In genomic region chr11:1548221-1549070, GRCh38 we compare ENCODE assay signal across 8 cellular contexts. TPM values are rescaled to one million over a fixed set of nuclear protein-coding genes. Genes with fewer than 3 reads are reported as not detected.
A peak's percentile ranks its signal among the peaks of the same experiment; 100 is the strongest.
DNase-seq lines count a peak whose midpoint lies in the region; ATAC-seq and TF ChIP-seq lines count a peak whose summit lies in the region.

No MANE protein-coding gene starts in this region.

- no peaks in the 10 kb centered on the region for H4K20me1 ChIP-seq in GM23248 (ENCODE audit: insufficient read depth)

- H3K36me3 ChIP-seq in GM23248 (ENCODE audit: low read depth) (no peaks in the 10 kb centered on the region), mucosa of descending colon (ENCODE audit: low read depth) (no peaks in the 10 kb centered on the region)

- no peak for TF ChIP-seq POLR2A in erythroblast (IDR thresholded peaks at IDR 0.05; ENCODE audit: low read length)

- intact Hi-C loops in mucosa of descending colon (cut with DNase I, micrococcal nuclease), result no loop called here

- no peak overlapping the region for H3K27ac ChIP-seq in GM23248

- H3K4me1 ChIP-seq in GM23248 (ENCODE audit: insufficient read depth) (no peaks in the 10 kb centered on the region), mucosa of descending colon (ENCODE audit: low read depth) (peaks cover 32% of the 10 kb centered on the region)

- H3K4me2 ChIP-seq in GM23248 (ENCODE audit: unreplicated experiment), result no peak overlapping the region

- no peaks in the 10 kb centered on the region for H3F3A ChIP-seq in GM23248 (ENCODE audit: insufficient read depth)

- H3K9me3 ChIP-seq in GM23248 (ENCODE audit: low read depth) (no peaks in the 10 kb centered on the region), mucosa of descending colon (no peaks in the 10 kb centered on the region)

- no peak overlapping the region for H3K9ac ChIP-seq in GM23248

- DNase-seq in GM23248 (peak; percentile 74), NCI-H526 treated with DMSO at 0.1 percent for 48 hours (lab: John Stamatoyannopoulos, UW) (peak; percentile 33), epithelial cell of proximal tubule (ENCODE audit: low read depth) (no peak), mucosa of descending colon (peak; percentile 82 to 88 (median 86)), erythroblast (lab: John Stamatoyannopoulos, UW) (no peak)
- no peak for DNase-seq in activated CD8-positive, alpha-beta memory T cell treated with anti-CD3 and anti-CD28 coated beads, Interleukin-2, amount 50 U/mL, for 4 hours
- no peak for DNase-seq in activated CD8-positive, alpha-beta memory T cell treated with anti-CD3 and anti-CD28 coated beads for 24 hours

- 7 to 18% methylated on average over 28 to 31 of the region's 34 CpGs for WGBS in GM23248 (ENCODE audit: low coverage in 1 of 2, low lambda C conversion rate in 2 of 2, missing lambda C conversion rate in 2 of 2), 2 experiments

- H2AFZ ChIP-seq in GM23248, result no peak overlapping the region

- in situ Hi-C loops in GM23248 (cut with MboI), result no loop called here

- TF ChIP-seq CTCF in epithelial cell of proximal tubule (conservative IDR thresholded peaks at IDR 0.05; ENCODE audit: low read depth, low read length) (no peak), mucosa of descending colon (IDR thresholded peaks at IDR 0.05) (no peak)

- H3K4me3 ChIP-seq in GM23248, result no peak overlapping the region
- peak overlapping the region; percentile 31 for H3K4me3 ChIP-seq in epithelial cell of proximal tubule (ENCODE audit: low read depth, low read length)
- no peak overlapping the region for H3K4me3 ChIP-seq in mucosa of descending colon

- no peaks in the 10 kb centered on the region for H3K9me2 ChIP-seq in GM23248 (ENCODE audit: insufficient read depth)

- peak; percentile 65 for ATAC-seq in mucosa of descending colon
- no peak for ATAC-seq in GM21423 (IDR thresholded peaks at IDR 0.05; ENCODE audit: unreplicated experiment)

- peaks cover 24% of the 10 kb centered on the region for H3K27me3 ChIP-seq in GM23248 (replicated peaks; ENCODE audit: insufficient read depth)

- H3K79me2 ChIP-seq in GM23248 (ENCODE audit: insufficient read depth), result no peaks in the 10 kb centered on the region

RNA-seq across cellular contexts. Expression of gene DUSP8, which starts 23.6 kb away (rescaled TPM):
- total RNA-seq in GM23248 (2014; rRNA removed; shearing (Covaris generic)), result 0.11 TPM in 1 of 2 replicates, not detected in the other
- 0.05 TPM in 1 of 2 replicates, not detected in the other for polyA plus RNA-seq in GM23248 (2016; fragmentation: Nextera tagmentation; extraction: Ambion mirVana)
- total RNA-seq in epithelial cell of proximal tubule (9.7 and 13.1 TPM in 2 replicates), mucosa of descending colon (10 to 100 TPM; 28.2 to 31.7 (median 28.5) TPM)

RNA-seq across cellular contexts. Expression of gene KRTAP5-1, which starts 36.6 kb away (rescaled TPM):
- not detected in 2 replicates for total RNA-seq in GM23248 (2014; rRNA removed; shearing (Covaris generic))
- not detected in 2 replicates for polyA plus RNA-seq in GM23248 (2016; fragmentation: Nextera tagmentation; extraction: Ambion mirVana)
- not detected in 2 replicates for total RNA-seq in epithelial cell of proximal tubule
- not detected for total RNA-seq in mucosa of descending colon

RNA-seq across cellular contexts. Expression of gene KRTAP5-2, which starts 49.6 kb away (rescaled TPM):
- not detected in 2 replicates for total RNA-seq in GM23248 (2014; rRNA removed; shearing (Covaris generic))
- polyA plus RNA-seq in GM23248 (2016; fragmentation: Nextera tagmentation; extraction: Ambion mirVana), result not detected in 2 replicates
- total RNA-seq in epithelial cell of proximal tubule (not detected in 2 replicates), mucosa of descending colon (not detected)

RNA-seq across cellular contexts. Expression of gene KRTAP5-3, which starts 59.8 kb away (rescaled TPM):
- total RNA-seq in GM23248 (2014; rRNA removed; shearing (Covaris generic)), result not detected in 2 replicates
- not detected in 2 replicates for polyA plus RNA-seq in GM23248 (2016; fragmentation: Nextera tagmentation; extraction: Ambion mirVana)
- total RNA-seq in epithelial cell of proximal tubule, result not detected in 2 replicates
- not detected for total RNA-seq in mucosa of descending colon

Comparison
In these comparisons a context has a peak if more than half of its experiments do, and no peak if none do; other contexts are left out.
1. DNase-seq: peak in GM23248 (single experiment), NCI-H526 treated with DMSO at 0.1 percent for 48 hours (single experiment) and mucosa of descending colon (3 of 3); none in epithelial cell of proximal tubule (single experiment), activated CD8-positive, alpha-beta memory T cell treated with anti-CD3 and anti-CD28 coated beads, Interleukin-2, amount 50 U/mL, for 4 hours (single experiment), erythroblast (0 of 2) and activated CD8-positive, alpha-beta memory T cell treated with anti-CD3 and anti-CD28 coated beads for 24 hours (single experiment).